Comparison of ENCODE assay signal across 8 cellular contexts in the genomic region with DNA sequence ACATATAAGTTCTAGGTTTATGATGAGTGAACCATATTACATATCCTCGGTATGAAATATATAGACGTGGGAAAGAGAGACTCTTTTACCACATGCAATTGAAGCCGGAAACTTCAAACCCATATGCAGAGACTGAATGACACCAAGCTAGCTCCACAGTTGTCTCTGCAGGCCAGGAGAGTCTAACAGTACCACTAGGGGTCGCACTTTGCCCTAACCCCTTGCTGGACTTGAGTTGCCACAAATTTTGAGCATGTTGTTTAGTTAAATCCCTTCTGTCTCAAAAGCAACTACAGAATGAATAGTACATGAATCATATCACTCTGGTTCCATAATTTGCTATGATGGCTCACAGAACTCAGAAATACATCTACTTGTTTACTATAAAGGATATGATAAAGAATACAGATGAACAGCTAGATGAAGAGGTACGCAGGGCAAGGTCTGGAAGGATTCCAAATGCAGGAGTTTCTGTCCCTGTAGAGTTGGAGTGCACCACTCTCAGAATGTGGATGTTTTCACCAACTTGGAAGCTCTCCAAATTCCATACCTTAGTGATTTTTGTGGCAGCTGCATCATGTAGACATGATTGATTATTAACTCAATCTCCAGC.
DNase-seq lines count a peak whose midpoint lies in the region; ATAC-seq and TF ChIP-seq lines count a peak whose summit lies in the region.

No MANE protein-coding gene starts in this region.

- H3K27ac ChIP-seq in AG04450 (ENCODE audit: low read depth, low read length) (no peak overlapping the region), psoas muscle (no peak overlapping the region)

- H3K9me3 ChIP-seq in AG04450 (ENCODE audit: control insufficient read depth, insufficient read depth, low read length) (no peaks in the 10 kb centered on the region), psoas muscle (no peaks in the 10 kb centered on the region)

- no peaks in the 10 kb centered on the region for H3K36me3 ChIP-seq in psoas muscle (ENCODE audit: insufficient read depth in 1 of 2, low read depth in 1 of 2)

- peaks cover 2% of the 10 kb centered on the region for H3K27me3 ChIP-seq in AG04450 (ENCODE audit: control insufficient read depth, insufficient read depth, low read length)
- H3K27me3 ChIP-seq in psoas muscle (ENCODE audit: insufficient read depth in 3 of 3, low read length in 2 of 3), result no peaks in the 10 kb centered on the region

- CTCF ChIA-PET in AG04450 (lab: Charles Lee), result interaction anchor here (0.5 to 3.0 kb wide), 21 partner anchors 8 to 988 kb away, joined by 3 to 15 read pairs (median 4); no protein-coding TSS in a partner anchor

- TF ChIP-seq CTCF in AG04450 (IDR thresholded peaks at IDR 0.05; ENCODE audit: low read depth, low read length) (peak; percentile 80), GM12864 (IDR thresholded peaks at IDR 0.05; ENCODE audit: low read depth, low read length, missing control alignments) (peak; percentile 90), psoas muscle (IDR thresholded peaks at IDR 0.05) (peak; percentile 37)

- intact Hi-C loops in psoas muscle (cut with DNase I), result no loop called here

- WGBS in psoas muscle, 3 donors, result 50 to 55% (median 53%) methylated on average over 5 of the region's 5 CpGs

- DNase-seq in AG04450 (ENCODE audit: low read depth, low spot score) (peak; percentile 21), GM12864 (ENCODE audit: low read depth) (peak; percentile 27), NCI-H1092 (lab: John Stamatoyannopoulos, UW) (peak; percentile 5), psoas muscle (no peak), occipital lobe (lab: John Stamatoyannopoulos, UW) (no peak)
- peak; percentile 73 for DNase-seq in activated CD4-positive, alpha-beta T cell treated with anti-CD3 and anti-CD28 coated beads for 48 hours

- no peaks in the 10 kb centered on the region for H3K4me1 ChIP-seq in psoas muscle

- H3K4me3 ChIP-seq in AG04450 (ENCODE audit: low read depth, low read length) (no peak overlapping the region), GM12864 (ENCODE audit: low read depth, low read length) (no peak overlapping the region), psoas muscle (no peak overlapping the region)

- POLR2A ChIA-PET in AG04450 (lab: Yijun Ruan, JAX), result no interaction called here

- ATAC-seq in HG02588 (IDR thresholded peaks at IDR 0.05; ENCODE audit: unreplicated experiment) (peak; percentile 71), esophagus mucosa (peak; percentile 52), psoas muscle (no peak)

Comparison
In these comparisons a context has a peak if more than half of its experiments do, and no peak if none do; other contexts are left out.
1. DNase-seq: peak in AG04450 (single experiment), GM12864 (single experiment), NCI-H1092 (single experiment) and activated CD4-positive, alpha-beta T cell treated with anti-CD3 and anti-CD28 coated beads for 48 hours (single experiment); none in psoas muscle (0 of 2) and occipital lobe (single experiment).
2. CTCF ChIP-seq: peak in every context shown above with its lines; median percentile 90 in GM12864; 80 in AG04450; 37 in psoas muscle.
3. ATAC-seq: peak in HG02588 (single experiment) and esophagus mucosa (single experiment); none in psoas muscle (0 of 4).